ENCODE assay signal across 8 cellular contexts in the genomic region with DNA sequence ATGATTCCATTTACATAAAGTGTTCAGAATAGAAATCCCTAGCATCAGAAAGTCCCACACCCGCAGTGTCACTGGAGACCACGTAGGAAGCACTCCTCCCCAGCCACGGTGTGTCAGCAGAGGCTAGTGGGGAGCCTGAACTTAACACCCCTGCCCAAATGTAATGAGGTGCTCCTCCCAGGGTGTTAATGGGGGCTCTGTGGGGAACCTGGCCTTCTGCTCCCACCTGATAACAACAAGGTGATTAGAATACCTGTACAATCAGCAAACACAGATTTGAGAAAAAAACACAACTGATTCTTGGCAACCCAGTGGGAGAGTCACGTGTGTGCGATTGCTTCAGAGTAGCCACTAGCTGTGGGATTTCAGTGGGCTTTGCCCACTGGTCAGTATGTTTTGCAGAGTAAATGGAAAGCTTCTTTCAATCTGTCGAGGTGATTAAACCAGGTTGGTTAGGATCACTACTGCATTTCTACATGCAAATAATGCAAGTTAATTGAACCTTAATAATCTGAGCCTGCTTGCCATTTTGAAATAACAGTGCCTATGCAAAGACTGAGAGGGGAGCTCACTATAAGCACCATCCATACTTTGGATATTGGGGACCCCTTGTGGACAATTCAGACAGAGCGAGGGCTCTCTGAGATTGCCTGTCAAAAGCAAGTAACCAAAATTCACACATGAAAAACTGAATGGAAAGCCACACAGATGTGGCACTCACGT. TPM values are rescaled to one million over a fixed set of nuclear protein-coding genes. Genes with fewer than 3 reads are reported as not detected.
A peak's percentile ranks its signal among the peaks of the same experiment; 100 is the strongest.
DNase-seq lines count a peak whose midpoint lies in the region; ATAC-seq, FAIRE-seq and TF ChIP-seq lines count a peak whose summit lies in the region.

No MANE protein-coding gene starts in this region.

- no peak overlapping the region for H3K4me2 ChIP-seq in GM23248 (ENCODE audit: unreplicated experiment)

- H3K9me2 ChIP-seq in GM23248 (ENCODE audit: insufficient read depth), result no peaks in the 10 kb centered on the region

- H3K36me3 ChIP-seq in GM23248 (ENCODE audit: low read depth), result no peaks in the 10 kb centered on the region

- in situ Hi-C loops in GM23248 (cut with MboI), result loop anchor here (5.0 kb wide), 1 partner anchor 89 kb away; no protein-coding TSS in a partner anchor

- no peaks in the 10 kb centered on the region for H3K79me2 ChIP-seq in GM23248 (ENCODE audit: insufficient read depth)

- WGBS in GM23248 (ENCODE audit: low coverage in 1 of 2, low lambda C conversion rate in 2 of 2, missing lambda C conversion rate in 2 of 2), 2 experiments, result 22 to 25% methylated on average over 8 of the region's 8 CpGs

- ATAC-seq in omental fat pad (ENCODE audit: low FRiP score) (peak; percentile 76), HG03439 (IDR thresholded peaks at IDR 0.05; ENCODE audit: unreplicated experiment) (no peak)

- peaks cover 6% of the 10 kb centered on the region for H3F3A ChIP-seq in GM23248 (ENCODE audit: insufficient read depth)

- H3K27me3 ChIP-seq in GM23248 (replicated peaks; ENCODE audit: insufficient read depth), result no peaks in the 10 kb centered on the region

- TF ChIP-seq CTCF in CD14-positive monocyte (IDR thresholded peaks at IDR 0.05) (peak; percentile 50), fibroblast of pulmonary artery (IDR thresholded peaks at IDR 0.05; ENCODE audit: low read length, missing control alignments) (peak; percentile 79), omental fat pad (IDR thresholded peaks at IDR 0.05) (peak in 1 of 3 donors; percentile 13)

- no peak overlapping the region for H3K4me3 Mint-ChIP-seq in CD14-positive monocyte

- H3K4me3 ChIP-seq in GM23248 (no peak overlapping the region), fibroblast of pulmonary artery (replicated peaks; ENCODE audit: low read depth, low read length) (no peak overlapping the region)

- peaks cover 1 to 14% (median 4%) of the 10 kb centered on the region in 3 donors for H3K27me3 Mint-ChIP-seq in CD14-positive monocyte (ENCODE audit: low read depth in 3 of 3)

- no peak for TF ChIP-seq POLR2A in GM12892 (IDR thresholded peaks at IDR 0.05; ENCODE audit: low read depth, low read length)

- H4K20me1 ChIP-seq in GM23248 (ENCODE audit: insufficient read depth), result no peaks in the 10 kb centered on the region

- no peak for FAIRE-seq in GM12892 (lab: Jason Lieb, UNC)

- H3K9me3 ChIP-seq in GM23248 (ENCODE audit: low read depth), result no peaks in the 10 kb centered on the region

- H3K4me1 Mint-ChIP-seq in CD14-positive monocyte, result peaks cover 2% of the 10 kb centered on the region

- H3K9ac ChIP-seq in GM23248, result no peak overlapping the region

- H3K27ac ChIP-seq in GM23248, result no peak overlapping the region

- intact Hi-C loops in CD14-positive monocyte (cut with micrococcal nuclease), result no loop called here

- peaks cover 0 to 2% (median 0%) of the 10 kb centered on the region in 7 donors for H3K9me3 Mint-ChIP-seq in CD14-positive monocyte

- no peak overlapping the region for H2AFZ ChIP-seq in GM23248

- H3K4me1 ChIP-seq in GM23248 (ENCODE audit: insufficient read depth), result peaks cover under 1% of the 10 kb centered on the region; the same call in 1 of the 2 replicates

- no peaks in the 10 kb centered on the region for H3K36me3 Mint-ChIP-seq in CD14-positive monocyte

- no peak for DNase-seq in CD14-positive monocyte (ENCODE audit: low spot score)
- peak; percentile 76 for DNase-seq in GM23248
- peak; percentile 65 for DNase-seq in NCI-H460 (ENCODE audit: extremely low read depth, low read depth)
- peak; percentile 25 to 33 for DNase-seq in activated CD4-positive, alpha-beta T cell treated with anti-CD3 and anti-CD28 coated beads, Interleukin-2, amount 50 U/mL, for 4 hours
- peak; percentile 81 for DNase-seq in fibroblast of pulmonary artery (ENCODE audit: low read depth)
- DNase-seq in omental fat pad (ENCODE audit: low spot score), result no peak
- no peak for DNase-seq in GM12892 (ENCODE audit: insufficient read length)

- peak overlapping the region in 1 of 7 donors; percentile 20 for H3K27ac Mint-ChIP-seq in CD14-positive monocyte

RNA-seq across cellular contexts. Expression of gene ATRAID, which starts 20.6 kb away (rescaled TPM):
- polyA plus RNA-seq in CD14-positive monocyte, result 100 to 1,000 TPM; 287 to 298 TPM
- 170 and 214 TPM in 2 replicates for total RNA-seq in GM23248 (2014; rRNA removed; shearing (Covaris generic))
- 304 and 311 TPM in 2 replicates for polyA plus RNA-seq in GM23248 (2016; fragmentation: Nextera tagmentation; extraction: Ambion mirVana)
- 219 and 271 TPM in 2 replicates for total RNA-seq in NCI-H460 (2014; rRNA removed; shearing (Covaris generic))
- polyA plus RNA-seq in NCI-H460 (2014; cell fraction: nucleus; rRNA removed), result 244 and 273 TPM in 2 replicates
- 100 to 1,000 TPM; 114 to 197 (median 157) TPM for total RNA-seq in omental fat pad
- polyA plus RNA-seq in GM12892 (2012; ENCODE audit: missing spikeins), result 101 TPM

RNA-seq across cellular contexts. Expression of gene SLC5A6, which starts 20.8 kb away (rescaled TPM):
- polyA plus RNA-seq in CD14-positive monocyte (10 to 100 TPM in 1 of 2 donors, 1 to 10 TPM in 1; 8.1 to 10.2 TPM), GM23248 (2016; fragmentation: Nextera tagmentation; extraction: Ambion mirVana) (9.4 and 10.4 TPM in 2 replicates)
- total RNA-seq in GM23248 (2014; rRNA removed; shearing (Covaris generic)), result 13.5 and 19.9 TPM in 2 replicates
- total RNA-seq in NCI-H460 (2014; rRNA removed; shearing (Covaris generic)), result 49.7 and 51.8 TPM in 2 replicates
- polyA plus RNA-seq in NCI-H460 (2014; cell fraction: nucleus; rRNA removed), result 148 and 151 TPM in 2 replicates
- total RNA-seq in omental fat pad, result 100 to 1,000 TPM in 1 of 4 donors, 10 to 100 TPM in 3; 37.4 to 106 (median 83.6) TPM
- polyA plus RNA-seq in GM12892 (2012; ENCODE audit: missing spikeins), result 32.4 TPM

RNA-seq across cellular contexts. Expression of gene CAD, which starts 25.9 kb away (rescaled TPM):
- polyA plus RNA-seq in CD14-positive monocyte, result 1 to 10 TPM in 1 of 2 donors, under 1 TPM in 1; 0.71 to 1.7 TPM
- total RNA-seq in GM23248 (2014; rRNA removed; shearing (Covaris generic)), result 23.9 and 27.7 TPM in 2 replicates
- polyA plus RNA-seq in GM23248 (2016; fragmentation: Nextera tagmentation; extraction: Ambion mirVana), result 17.1 and 19.2 TPM in 2 replicates
- 34.1 and 38.5 TPM in 2 replicates for total RNA-seq in NCI-H460 (2014; rRNA removed; shearing (Covaris generic))
- polyA plus RNA-seq in NCI-H460 (2014; cell fraction: nucleus; rRNA removed), result 75.9 and 90.3 TPM in 2 replicates
- 10 to 100 TPM; 14.6 to 29.3 (median 24.7) TPM for total RNA-seq in omental fat pad
- polyA plus RNA-seq in GM12892 (2012; ENCODE audit: missing spikeins), result 32.7 TPM

RNA-seq across cellular contexts. Expression of gene TCF23, which starts 42.5 kb away (rescaled TPM):
- polyA plus RNA-seq in CD14-positive monocyte (not detected), GM23248 (2016; fragmentation: Nextera tagmentation; extraction: Ambion mirVana) (not detected in 2 replicates)
- not detected in 2 replicates for total RNA-seq in GM23248 (2014; rRNA removed; shearing (Covaris generic))
- not detected in 2 replicates for total RNA-seq in NCI-H460 (2014; rRNA removed; shearing (Covaris generic))
- not detected in 2 replicates for polyA plus RNA-seq in NCI-H460 (2014; cell fraction: nucleus; rRNA removed)
- total RNA-seq in omental fat pad, result under 1 TPM in 2 of 4 donors, not detected in 2; 0.12 to 0.56 TPM
- polyA plus RNA-seq in GM12892 (2012; ENCODE audit: missing spikeins), result not detected

RNA-seq across cellular contexts. Expression of gene PRR30, which starts 52.1 kb away (rescaled TPM):
- polyA plus RNA-seq in CD14-positive monocyte (not detected), GM23248 (2016; fragmentation: Nextera tagmentation; extraction: Ambion mirVana) (not detected in 2 replicates)
- total RNA-seq in GM23248 (2014; rRNA removed; shearing (Covaris generic)), result not detected in 2 replicates
- total RNA-seq in NCI-H460 (2014; rRNA removed; shearing (Covaris generic)), result not detected in 2 replicates
- not detected in 2 replicates for polyA plus RNA-seq in NCI-H460 (2014; cell fraction: nucleus; rRNA removed)
- total RNA-seq in omental fat pad, result not detected
- polyA plus RNA-seq in GM12892 (2012; ENCODE audit: missing spikeins), result not detected

Comparison
In these comparisons a context has a peak if more than half of its experiments do, and no peak if none do; other contexts are left out.
1. DNase-seq: peak in GM23248 (single experiment), NCI-H460 (single experiment), activated CD4-positive, alpha-beta T cell treated with anti-CD3 and anti-CD28 coated beads, Interleukin-2, amount 50 U/mL, for 4 hours (2 of 2) and fibroblast of pulmonary artery (single experiment); none in CD14-positive monocyte (single experiment), omental fat pad (single experiment) and GM12892 (single experiment).